In the genomic region with DNA sequence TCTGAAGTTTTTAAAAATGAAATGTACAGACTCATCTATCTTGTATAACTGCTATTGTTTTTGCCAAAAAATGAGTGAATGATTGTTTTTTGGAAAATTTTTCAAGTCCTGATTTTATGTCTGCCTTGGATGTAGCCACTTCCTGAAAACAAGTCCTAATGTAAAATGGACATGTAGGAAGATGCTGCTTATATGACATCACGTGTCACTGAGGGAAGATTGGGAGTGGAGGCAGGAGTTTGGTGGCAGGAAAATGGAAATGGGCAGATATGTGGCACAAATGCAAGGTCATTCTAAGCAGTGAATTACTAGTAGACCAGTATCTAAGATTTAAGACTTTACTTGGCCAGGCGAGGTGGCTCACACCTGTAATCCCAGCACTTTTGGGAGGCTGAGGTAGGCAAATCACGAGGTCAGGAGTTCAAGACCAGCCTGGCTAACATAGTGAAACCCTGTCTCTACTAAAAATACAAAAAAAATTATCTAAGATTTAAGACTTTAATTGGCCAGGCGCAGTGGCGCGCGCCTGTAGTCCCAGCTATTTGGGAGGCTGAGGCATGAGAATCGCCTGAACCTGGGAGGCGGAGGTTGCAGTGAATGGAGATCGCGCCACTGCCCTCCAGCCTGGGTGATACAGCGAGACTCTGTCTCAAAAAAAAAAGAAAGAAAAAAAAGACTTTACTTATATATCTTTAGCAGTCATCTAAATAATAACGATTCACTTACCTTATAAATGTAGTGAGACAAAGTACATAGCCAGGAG, we compare ENCODE assay signal across 1 cellular context.
TF ChIP-seq lines count a peak whose summit lies in the region.

No MANE protein-coding gene starts in this region.

TF ChIP-seq in GM12878, 131 proteins besides CTCF, POLR2A, EP300 and RAD21:
- 0 out of 2 replicates have a peak, but pooled peaks have one; percentile 15 for TF ChIP-seq IKZF1 (conservative IDR thresholded peaks at IDR 0.05)
- TF ChIP-seq, protein P1, sequence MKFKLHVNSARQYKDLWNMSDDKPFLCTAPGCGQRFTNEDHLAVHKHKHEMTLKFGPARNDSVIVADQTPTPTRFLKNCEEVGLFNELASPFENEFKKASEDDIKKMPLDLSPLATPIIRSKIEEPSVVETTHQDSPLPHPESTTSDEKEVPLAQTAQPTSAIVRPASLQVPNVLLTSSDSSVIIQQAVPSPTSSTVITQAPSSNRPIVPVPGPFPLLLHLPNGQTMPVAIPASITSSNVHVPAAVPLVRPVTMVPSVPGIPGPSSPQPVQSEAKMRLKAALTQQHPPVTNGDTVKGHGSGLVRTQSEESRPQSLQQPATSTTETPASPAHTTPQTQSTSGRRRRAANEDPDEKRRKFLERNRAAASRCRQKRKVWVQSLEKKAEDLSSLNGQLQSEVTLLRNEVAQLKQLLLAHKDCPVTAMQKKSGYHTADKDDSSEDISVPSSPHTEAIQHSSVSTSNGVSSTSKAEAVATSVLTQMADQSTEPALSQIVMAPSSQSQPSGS (IDR thresholded peaks at IDR 0.05; ENCODE audit: low read length), result no peak
- TF ChIP-seq RAD51 (IDR thresholded peaks at IDR 0.05), result no peak
- no peak for TF ChIP-seq ASH2L (IDR thresholded peaks at IDR 0.05; ENCODE audit: borderline replicate concordance, low read depth)
- no peak for TF ChIP-seq MYB (IDR thresholded peaks at IDR 0.05; ENCODE audit: borderline replicate concordance, low read depth, low read length)
- TF ChIP-seq MTA3 (IDR thresholded peaks at IDR 0.05; ENCODE audit: borderline replicate concordance, low read length), result no peak
- TF ChIP-seq MEF2A (IDR thresholded peaks at IDR 0.05; ENCODE audit: insufficient read depth, low read depth, low read length), result no peak
- no peak for TF ChIP-seq RUNX3 (IDR thresholded peaks at IDR 0.05; ENCODE audit: low read length)
- no peak for TF ChIP-seq TCF7 (IDR thresholded peaks at IDR 0.05; ENCODE audit: borderline replicate concordance)
- no peak for TF ChIP-seq BRCA1 (IDR thresholded peaks at IDR 0.05; ENCODE audit: low read depth, low read length)
- TF ChIP-seq RFX5 (IDR thresholded peaks at IDR 0.05; ENCODE audit: low read depth, low read length), result peak; percentile 82
- TF ChIP-seq CBX3 (IDR thresholded peaks at IDR 0.05; ENCODE audit: borderline replicate concordance, low read depth), result no peak
- TF ChIP-seq SMARCA5 (IDR thresholded peaks at IDR 0.05), result no peak
- TF ChIP-seq, protein P2, sequence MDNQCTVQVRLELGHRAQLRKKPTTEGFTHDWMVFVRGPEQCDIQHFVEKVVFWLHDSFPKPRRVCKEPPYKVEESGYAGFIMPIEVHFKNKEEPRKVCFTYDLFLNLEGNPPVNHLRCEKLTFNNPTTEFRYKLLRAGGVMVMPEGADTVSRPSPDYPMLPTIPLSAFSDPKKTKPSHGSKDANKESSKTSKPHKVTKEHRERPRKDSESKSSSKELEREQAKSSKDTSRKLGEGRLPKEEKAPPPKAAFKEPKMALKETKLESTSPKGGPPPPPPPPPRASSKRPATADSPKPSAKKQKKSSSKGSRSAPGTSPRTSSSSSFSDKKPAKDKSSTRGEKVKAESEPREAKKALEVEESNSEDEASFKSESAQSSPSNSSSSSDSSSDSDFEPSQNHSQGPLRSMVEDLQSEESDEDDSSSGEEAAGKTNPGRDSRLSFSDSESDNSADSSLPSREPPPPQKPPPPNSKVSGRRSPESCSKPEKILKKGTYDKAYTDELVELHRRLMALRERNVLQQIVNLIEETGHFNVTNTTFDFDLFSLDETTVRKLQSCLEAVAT (IDR thresholded peaks at IDR 0.05), result peak; percentile 94
- TF ChIP-seq ZNF217 (IDR thresholded peaks at IDR 0.05), result no peak
- TF ChIP-seq SUZ12 (IDR thresholded peaks at IDR 0.05; ENCODE audit: unreplicated experiment), result no peak
- no peak for TF ChIP-seq HDAC2 (IDR thresholded peaks at IDR 0.05)
- TF ChIP-seq RB1 (IDR thresholded peaks at IDR 0.05; ENCODE audit: borderline replicate concordance), result no peak
TF ChIP-seq in GM12878: peak in this region for 3.
